ENCODE assay signal across 10 cellular contexts in the genomic region with DNA sequence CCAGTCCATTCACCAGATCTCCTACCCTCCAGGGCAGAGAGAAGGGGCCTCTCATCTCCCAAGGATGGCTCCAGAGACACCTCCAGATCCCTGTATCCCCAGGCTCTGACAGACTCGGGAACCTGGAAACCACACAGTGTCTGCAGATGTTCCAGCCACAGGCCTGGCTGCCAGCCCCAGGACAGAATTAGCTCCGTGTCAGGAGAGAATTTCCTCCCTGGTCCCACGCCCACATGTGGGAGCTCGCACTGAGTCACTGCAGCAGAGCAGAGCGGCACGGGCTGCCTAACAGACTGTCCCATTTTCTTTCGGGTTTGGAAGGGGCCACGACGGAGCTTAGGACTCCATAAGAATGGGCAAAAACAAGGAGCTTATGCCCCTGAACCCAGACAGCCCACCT. TPM values are rescaled to one million over a fixed set of nuclear protein-coding genes. Genes with fewer than 3 reads are reported as not detected.
DNase-seq lines count a peak whose midpoint lies in the region; ATAC-seq and TF ChIP-seq lines count a peak whose summit lies in the region.
"Had no signal": no experiment of that assay in that cellular context is flagged by ENCODE, and none has a peak within 500 bp of the region (broad histone marks: within the 10 kb centered on the region; RNA-seq: fewer than 3 reads in every experiment).

No MANE protein-coding gene starts in this region.

- DNase-seq in activated T-cell treated with anti-CD3 and anti-CD28 coated beads for 48 hours (ENCODE audit: low read depth): peak; percentile 19
- DNase-seq in activated T-cell treated with anti-CD3 and anti-CD28 coated beads for 4 hours: no peak
- DNase-seq in central memory CD8-positive, alpha-beta T cell (ENCODE audit: low spot score in 2 of 2): no peak
- DNase-seq in lower lobe of right lung: peak; percentile 83
- DNase-seq in type B pancreatic cell (ENCODE audit: extremely low spot score, unreplicated experiment): no peak
- DNase-seq in D341Med (ENCODE audit: low spot score): no peak
- no peak for DNase-seq in DMS153 treated with DMSO at 0.1 percent for 48 hours (lab: John Stamatoyannopoulos, UW; ENCODE audit: unreplicated experiment)
- no peak for DNase-seq in NCI-H2171 treated with DMSO at 0.1 percent for 48 hours (lab: John Stamatoyannopoulos, UW)
- DNase-seq: CD4-positive, CD25-positive, alpha-beta regulatory T cell had no signal

- peak overlapping the region; percentile 85 for H3K27ac ChIP-seq in lower lobe of right lung

- no peaks in the 10 kb centered on the region for H3K9me3 ChIP-seq in lower lobe of right lung

- no peaks in the 10 kb centered on the region for H3K36me3 ChIP-seq in lower lobe of right lung

- no peaks in the 10 kb centered on the region for H3K27me3 ChIP-seq in lower lobe of right lung (ENCODE audit: low read depth)

- TF ChIP-seq CTCF in lower lobe of right lung (IDR thresholded peaks at IDR 0.05): no peak
- TF ChIP-seq CTCF in type B pancreatic cell (conservative IDR thresholded peaks at IDR 0.05): no peak

- peak overlapping the region; percentile 21 for H3K4me3 ChIP-seq in lower lobe of right lung

- no peak for ATAC-seq in central memory CD8-positive, alpha-beta T cell (replicated peaks; ENCODE audit: extremely low read depth, poor library complexity, severe bottlenecking)
- peak; percentile 71 to 72 for ATAC-seq in lower lobe of right lung

- peak overlapping the region; percentile 74 for H3K27ac Mint-ChIP-seq in central memory CD8-positive, alpha-beta T cell (ENCODE audit: low read depth)
- peak overlapping the region; percentile 85 for H3K27ac Mint-ChIP-seq in type B pancreatic cell
- H3K27ac Mint-ChIP-seq: T-helper 1 cell treated with Interleukin-12 subunit alpha and Interleukin-12 subunit beta and Interleukin-4 antibody, amounts not matched to agents 30 μg/mL and 1 μg/mL, for 36 hours had no signal

- intact Hi-C loops in lower lobe of right lung (cut with DNase I): no loop called here

- peaks cover 10% of the 10 kb centered on the region for H3K27me3 Mint-ChIP-seq in central memory CD8-positive, alpha-beta T cell
- peaks cover 7% of the 10 kb centered on the region for H3K27me3 Mint-ChIP-seq in type B pancreatic cell

- no peaks in the 10 kb centered on the region for H3K9me3 Mint-ChIP-seq in central memory CD8-positive, alpha-beta T cell
- no peaks in the 10 kb centered on the region for H3K9me3 Mint-ChIP-seq in type B pancreatic cell
- H3K9me3 Mint-ChIP-seq: T-helper 1 cell treated with Interleukin-12 subunit alpha and Interleukin-12 subunit beta and Interleukin-4 antibody, amounts not matched to agents 30 μg/mL and 1 μg/mL, for 36 hours had no signal

- H3K4me1 ChIP-seq in lower lobe of right lung: peaks cover 91% of the 10 kb centered on the region

- H3K36me3 Mint-ChIP-seq in central memory CD8-positive, alpha-beta T cell (ENCODE audit: insufficient read depth): peaks cover 5% of the 10 kb centered on the region
- no peaks in the 10 kb centered on the region for H3K36me3 Mint-ChIP-seq in type B pancreatic cell
- H3K36me3 Mint-ChIP-seq: CD4-positive, CD25-positive, alpha-beta regulatory T cell had no signal

- peaks cover 61% of the 10 kb centered on the region for H3K4me1 Mint-ChIP-seq in central memory CD8-positive, alpha-beta T cell
- H3K4me1 Mint-ChIP-seq in type B pancreatic cell (ENCODE audit: unreplicated experiment): peaks cover 60% of the 10 kb centered on the region

- H3K4me3 Mint-ChIP-seq in central memory CD8-positive, alpha-beta T cell: no peak overlapping the region
- no peak overlapping the region for H3K4me3 Mint-ChIP-seq in type B pancreatic cell
- H3K4me3 Mint-ChIP-seq: T-helper 1 cell treated with Interleukin-12 subunit alpha and Interleukin-12 subunit beta and Interleukin-4 antibody, amounts not matched to agents 30 μg/mL and 1 μg/mL, for 36 hours had no signal

RNA-seq across cellular contexts. Expression of a gene that starts 33.6 kb away (rescaled TPM):
- total RNA-seq in lower lobe of right lung (25.6 TPM), type B pancreatic cell (ENCODE audit: low replicate concordance) (0.50 and 0.97 TPM in 2 replicates)

Comparison
In these comparisons a context has a peak if more than half of its experiments do, and no peak if none do; other contexts are left out.
1. DNase-seq: peak in activated T-cell treated with anti-CD3 and anti-CD28 coated beads for 48 hours (single experiment) and lower lobe of right lung (single experiment); none in activated T-cell treated with anti-CD3 and anti-CD28 coated beads for 4 hours (single experiment), central memory CD8-positive, alpha-beta T cell (0 of 2), type B pancreatic cell (single experiment), D341Med (single experiment), DMS153 treated with DMSO at 0.1 percent for 48 hours (single experiment) and NCI-H2171 treated with DMSO at 0.1 percent for 48 hours (single experiment).
2. RNA of a gene that starts 33.6 kb away (total RNA-seq): 25.6 TPM in lower lobe of right lung (single experiment); 0.50 to 0.97 TPM in type B pancreatic cell; every median in the first group is over 10 times any median in the second.